8 cellular contexts compared by ENCODE assay signal in genomic region chr11:72222907-72223614, GRCh38. TPM values are rescaled to one million over a fixed set of nuclear protein-coding genes. Genes with fewer than 3 reads are reported as not detected.
A peak's percentile ranks its signal among the peaks of the same experiment; 100 is the strongest.
DNase-seq lines count a peak whose midpoint lies in the region; ATAC-seq and TF ChIP-seq lines count a peak whose summit lies in the region.

No MANE protein-coding gene starts in this region.

- under 1% methylated on average over 42 of the region's 47 CpGs for WGBS in mesenchymal stem cell

- peaks cover 7 to 10% of the 10 kb centered on the region in 2 experiments for H3K27me3 ChIP-seq in mesenchymal stem cell (ENCODE audit: control insufficient read depth in 1 of 2, insufficient read depth in 1 of 2, low read length in 2 of 2)

- H3K23ac ChIP-seq in mesenchymal stem cell (ENCODE audit: low read length in 2 of 2), result no peak overlapping the region

- no peaks in the 10 kb centered on the region for H3K9me3 ChIP-seq in mesenchymal stem cell (ENCODE audit: control insufficient read depth, low read length)

- peaks cover under 1% of the 10 kb centered on the region for H3K79me1 ChIP-seq in mesenchymal stem cell (replicated peaks; ENCODE audit: low read length, poor library complexity, severe bottlenecking)

- H3K4me1 Mint-ChIP-seq in activated CD8-positive, alpha-beta T cell treated with anti-CD3 and anti-CD28 coated beads for 36 hours (ENCODE audit: low read depth), result peaks cover 23% of the 10 kb centered on the region

- peak overlapping the region; percentile 79 for H3K9ac ChIP-seq in mesenchymal stem cell (ENCODE audit: low read length)

- peak overlapping the region; percentile 82 for H3K27ac Mint-ChIP-seq in activated CD8-positive, alpha-beta T cell treated with anti-CD3 and anti-CD28 coated beads for 36 hours

- peak overlapping the region; percentile 20 for H4K8ac ChIP-seq in mesenchymal stem cell (ENCODE audit: low read length)

- H2AK5ac ChIP-seq in mesenchymal stem cell (ENCODE audit: low read length, severe bottlenecking), result peak overlapping the region; percentile 56

- peaks cover 26% of the 10 kb centered on the region for H3K4me1 ChIP-seq in mesenchymal stem cell (ENCODE audit: control insufficient read depth, insufficient read depth, low read depth, low read length)

- peak overlapping the region in 1 of 2 experiments; percentile 57 for H2BK12ac ChIP-seq in mesenchymal stem cell (ENCODE audit: low read length in 2 of 2)

- peak overlapping the region; percentile 78 for H3K4me3 Mint-ChIP-seq in activated CD8-positive, alpha-beta T cell treated with anti-CD3 and anti-CD28 coated beads for 36 hours

- no peaks in the 10 kb centered on the region for H3K36me3 Mint-ChIP-seq in activated CD8-positive, alpha-beta T cell treated with anti-CD3 and anti-CD28 coated beads for 36 hours (ENCODE audit: low read depth)

- peak overlapping the region; percentile 89 for H2BK5ac ChIP-seq in mesenchymal stem cell (ENCODE audit: low read depth, low read length, poor library complexity, severe bottlenecking)

- peak overlapping the region; percentile 80 to 82 for H3K4me3 ChIP-seq in mesenchymal stem cell (ENCODE audit: insufficient read depth in 1 of 2, low read depth in 1 of 2, low read length in 2 of 2)

- H4K91ac ChIP-seq in mesenchymal stem cell (ENCODE audit: low read length), result no peak overlapping the region

- H3K27me3 Mint-ChIP-seq in activated CD8-positive, alpha-beta T cell treated with anti-CD3 and anti-CD28 coated beads for 36 hours, result peaks cover 2% of the 10 kb centered on the region

- H2BK120ac ChIP-seq in mesenchymal stem cell (ENCODE audit: low read depth, low read length), result peak overlapping the region; percentile 62

- TF ChIP-seq CTCF in activated CD8-positive, alpha-beta T cell treated with anti-CD3 and anti-CD28 coated beads for 36 hours (IDR thresholded peaks at IDR 0.05), result no peak

- peak overlapping the region; percentile 79 for H3K18ac ChIP-seq in mesenchymal stem cell (ENCODE audit: low read depth in 1 of 2, low read length in 2 of 2)

- ATAC-seq in GM19397 (IDR thresholded peaks at IDR 0.05; ENCODE audit: unreplicated experiment) (peak; percentile 69), HG03565 (IDR thresholded peaks at IDR 0.05; ENCODE audit: unreplicated experiment) (peak; percentile 46)
- peak; percentile 78 for ATAC-seq in activated CD8-positive, alpha-beta T cell treated with anti-CD3 and anti-CD28 coated beads for 36 hours

- CTCF ChIA-PET in activated CD8-positive, alpha-beta T cell treated with anti-CD3 and anti-CD28 coated beads for 36 hours (lab: Charles Lee), result interaction anchor here (0.9 to 3.4 kb wide), 4 partner anchors 14 to 295 kb away, joined by 3 to 14 read pairs (median 7); partner anchors contain the start of gene XNDC1N

- peaks cover 13 to 18% of the 10 kb centered on the region in 2 experiments for H3K36me3 ChIP-seq in mesenchymal stem cell (ENCODE audit: control insufficient read depth in 1 of 2, insufficient read depth in 2 of 2, low read depth in 1 of 2, low read length in 2 of 2)

- peak overlapping the region in 1 of 2 experiments; percentile 80 for H3K4ac ChIP-seq in mesenchymal stem cell (ENCODE audit: low read depth in 1 of 2, low read length in 2 of 2)

- DNase-seq in CD1c-positive myeloid dendritic cell (ENCODE audit: extremely low spot score) (peak; percentile 95), NCI-H82 (lab: John Stamatoyannopoulos, UW) (peak; percentile 96), mesenchymal stem cell (peak; percentile 93)
- DNase-seq in activated CD8-positive, alpha-beta T cell treated with anti-CD3 and anti-CD28 coated beads for 36 hours, result peak; percentile 97
- DNase-seq in effector CD8-positive, alpha-beta T cell (lab: John Stamatoyannopoulos, UW), result peak; percentile 89
- DNase-seq in stimulated activated CD8-positive, alpha-beta memory T cell treated with anti-CD3 and anti-CD28 coated beads, Interleukin-12 subunit alpha, Interleukin-12 subunit beta, amount 100 ng/mL, for 24 hours (ENCODE audit: extremely low read depth), result peak; percentile 84

- peak overlapping the region; percentile 83 for H3K27ac ChIP-seq in mesenchymal stem cell (ENCODE audit: low read length, poor library complexity, severe bottlenecking)

- POLR2A ChIA-PET in activated CD8-positive, alpha-beta T cell treated with anti-CD3 and anti-CD28 coated beads for 36 hours (lab: Charles Lee), result interaction anchor here (1.2 to 2.3 kb wide), 4 partner anchors 18 to 294 kb away, joined by 3 to 7 read pairs (median 4); partner anchors contain the start of genes RNF121 and XNDC1N

- peak overlapping the region; percentile 89 for H2BK15ac ChIP-seq in mesenchymal stem cell (ENCODE audit: low read depth, poor library complexity, severe bottlenecking)

- peak overlapping the region; percentile 60 for H2AFZ ChIP-seq in mesenchymal stem cell (ENCODE audit: low read depth, low read length)

- H3K9me3 Mint-ChIP-seq in activated CD8-positive, alpha-beta T cell treated with anti-CD3 and anti-CD28 coated beads for 36 hours, result no peaks in the 10 kb centered on the region

- H3K14ac ChIP-seq in mesenchymal stem cell (ENCODE audit: low read length in 2 of 2), result no peak overlapping the region

- peak overlapping the region; percentile 73 for H3K4me2 ChIP-seq in mesenchymal stem cell (ENCODE audit: low read length, poor library complexity, severe bottlenecking)

- intact Hi-C loops in activated CD8-positive, alpha-beta T cell treated with anti-CD3 and anti-CD28 coated beads for 36 hours (cut with micrococcal nuclease), result no loop called here

RNA-seq across cellular contexts. Expression of gene INPPL1, which starts 1.5 kb away (rescaled TPM):
- 10 to 100 TPM; 75.9 to 78.4 TPM for total RNA-seq in activated CD8-positive, alpha-beta T cell treated with anti-CD3 and anti-CD28 coated beads for 36 hours
- polyA plus RNA-seq in mesenchymal stem cell (2013, experiment 1 of 2), result 111 TPM
- 103 TPM for polyA plus RNA-seq in mesenchymal stem cell (2013, experiment 2 of 2)

RNA-seq across cellular contexts. Expression of gene FOLR2, which starts 6.5 kb away (rescaled TPM):
- not detected for total RNA-seq in activated CD8-positive, alpha-beta T cell treated with anti-CD3 and anti-CD28 coated beads for 36 hours
- polyA plus RNA-seq in mesenchymal stem cell (2013, experiment 1 of 2), result not detected
- not detected for polyA plus RNA-seq in mesenchymal stem cell (2013, experiment 2 of 2)

RNA-seq across cellular contexts. Expression of gene PHOX2A, which starts 20.9 kb away (rescaled TPM):
- total RNA-seq in activated CD8-positive, alpha-beta T cell treated with anti-CD3 and anti-CD28 coated beads for 36 hours, result not detected
- polyA plus RNA-seq in mesenchymal stem cell (2013, experiment 1 of 2), result not detected
- polyA plus RNA-seq in mesenchymal stem cell (2013, experiment 2 of 2), result not detected

RNA-seq across cellular contexts. Expression of gene FOLR1, which starts 31.1 kb away (rescaled TPM):
- not detected for total RNA-seq in activated CD8-positive, alpha-beta T cell treated with anti-CD3 and anti-CD28 coated beads for 36 hours
- polyA plus RNA-seq in mesenchymal stem cell (2013, experiment 1 of 2), result not detected
- not detected for polyA plus RNA-seq in mesenchymal stem cell (2013, experiment 2 of 2)

Comparison
In these comparisons a context has a peak if more than half of its experiments do, and no peak if none do; other contexts are left out.
1. Peak in every context shown above with its lines: DNase-seq, ATAC-seq, H3K4me3 ChIP-seq and H3K27ac ChIP-seq.